In the genomic region with DNA sequence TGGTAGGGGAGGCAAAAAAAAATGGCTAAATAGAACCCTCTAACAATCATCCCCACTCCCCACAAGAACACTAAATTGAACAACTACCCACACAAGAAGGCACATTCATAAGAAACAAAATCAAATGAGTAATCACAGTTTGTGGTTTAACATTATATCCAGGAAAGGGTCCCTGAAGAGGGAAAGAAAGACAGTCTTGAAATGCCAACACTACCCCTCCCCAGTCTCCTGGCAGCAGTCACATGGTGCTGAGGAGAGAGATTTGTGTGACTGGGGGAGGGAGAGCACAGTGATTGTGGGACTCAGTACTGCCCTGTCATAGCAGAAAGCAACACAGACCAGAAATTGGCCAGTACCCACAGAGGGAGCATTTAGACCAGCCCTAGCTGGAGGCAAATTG, we compare ENCODE assay signal across 29 cellular contexts.
DNase-seq lines count a peak whose midpoint lies in the region; ATAC-seq, FAIRE-seq and TF ChIP-seq lines count a peak whose summit lies in the region.
"Had no signal": no experiment of that assay in that cellular context is flagged by ENCODE, and none has a peak within 500 bp of the region (broad histone marks: within the 10 kb centered on the region; RNA-seq: fewer than 3 reads in every experiment).

No MANE protein-coding gene starts in this region.

- peak overlapping the region; percentile 52 for H2AFZ ChIP-seq in keratinocyte (ENCODE audit: control insufficient read depth, low read length)

- peak; percentile 29 for FAIRE-seq in keratinocyte (lab: Jason Lieb, UNC)
- FAIRE-seq: A204.1, H1 had no signal

- no peaks in the 10 kb centered on the region for H3K79me2 ChIP-seq in keratinocyte (ENCODE audit: control insufficient read depth, insufficient read depth, low read length)

- DNase-seq in HT1080 (ENCODE audit: low read depth) (peak; percentile 80), SK-MEL-5 (ENCODE audit: low read depth, low spot score) (peak; percentile 76), keratinocyte (ENCODE audit: low read depth, low spot score) (no peak), renal cortical epithelial cell (ENCODE audit: low read depth) (peak; percentile 57)
- no peak for DNase-seq in stimulated activated naive CD4-positive, alpha-beta T cell treated with Interleukin-2 at 50 U/mL for 16 hours (lab: John Stamatoyannopoulos, UW)
- DNase-seq: AML-193; CD4-positive, alpha-beta T cell; COR-L47; DMS53; IMR-90; KG1; MM.1S; NCI-H1092; NCI-H1417 treated with DMSO at 0.1 percent for 48 hours; NCI-H1694 treated with DMSO at 0.1 percent for 48 hours; NCI-H2081; NCI-H226; NCI-H510A; NCI-H69; SHP77 treated with DMSO at 0.1 percent for 48 hours; SK-N-SH had no signal

- dilution Hi-C loops in keratinocyte (cut with MboI; ENCODE audit: extremely low pct_ligation_motif_present, low sequenced_read_pairs) = no loop called here

- no peak overlapping the region for H3K27ac ChIP-seq in keratinocyte (ENCODE audit: control insufficient read depth, insufficient read depth, low read length)
- H3K27ac ChIP-seq: BLaER1 treated with 17β-estradiol and CSF1 and Interleukin-3, amounts not matched to agents 10 nM and 100 nM had no signal

- no peak for TF ChIP-seq CTCF in keratinocyte (optimal IDR thresholded peaks at IDR 0.05 in 1 of 3, IDR thresholded peaks at IDR 0.05 in 1 of 3, conservative IDR thresholded peaks at IDR 0.05 in 1 of 3; ENCODE audit: extremely low read depth in 1 of 3, insufficient read depth in 2 of 3, low read length in 3 of 3)

- peak overlapping the region; percentile 17 for H3K4me2 ChIP-seq in keratinocyte (ENCODE audit: control insufficient read depth, extremely low read depth, insufficient read depth, low read depth, low read length)
- H3K4me2 ChIP-seq: SK-N-SH had no signal

- H3K27me3 ChIP-seq in keratinocyte (ENCODE audit: control insufficient read depth, extremely low read depth, insufficient read depth, low read length) = no peaks in the 10 kb centered on the region
- H3K27me3 ChIP-seq: BLaER1 treated with 17β-estradiol and CSF1 and Interleukin-3, amounts not matched to agents 10 nM and 100 nM had no signal

- no peaks in the 10 kb centered on the region for H3K36me3 ChIP-seq in keratinocyte (ENCODE audit: control insufficient read depth in 2 of 2, extremely low read depth in 1 of 2, insufficient read depth in 2 of 2, low read length in 2 of 2)
- H3K36me3 ChIP-seq: BLaER1 treated with 17β-estradiol and CSF1 and Interleukin-3, amounts not matched to agents 10 nM and 100 nM had no signal

- H3K9me3 ChIP-seq in keratinocyte (ENCODE audit: control insufficient read depth, low read depth, low read length) = no peaks in the 10 kb centered on the region

- H4K20me1 ChIP-seq in keratinocyte (ENCODE audit: control insufficient read depth, extremely low read depth, insufficient read depth, low read length) = no peaks in the 10 kb centered on the region
- H4K20me1 ChIP-seq: BLaER1 treated with 17β-estradiol and CSF1 and Interleukin-3, amounts not matched to agents 10 nM and 100 nM had no signal

- H3K9ac ChIP-seq in keratinocyte (ENCODE audit: control insufficient read depth, extremely low read depth, insufficient read depth, low read length) = no peak overlapping the region
- H3K9ac ChIP-seq: BLaER1 treated with 17β-estradiol and CSF1 and Interleukin-3, amounts not matched to agents 10 nM and 100 nM; SK-N-SH had no signal

- peaks cover 6% of the 10 kb centered on the region for H3K4me1 ChIP-seq in keratinocyte (ENCODE audit: control insufficient read depth, extremely low read depth, insufficient read depth, low read length)

- H3K4me3 ChIP-seq in keratinocyte (ENCODE audit: control insufficient read depth in 2 of 3, extremely low read depth in 1 of 3, insufficient read depth in 2 of 3, low read depth in 1 of 3, low read length in 3 of 3) = no peak overlapping the region
- H3K4me3 ChIP-seq: BLaER1 treated with 17β-estradiol and CSF1 and Interleukin-3, amounts not matched to agents 10 nM and 100 nM had no signal

- in situ Hi-C loops in SK-MEL-5 (cut with HindIII; ENCODE audit: low pct_unique_long_range_greater_than_20kb, low sequenced_read_pairs) = no loop called here

- no peaks in the 10 kb centered on the region for H3K9me1 ChIP-seq in keratinocyte (ENCODE audit: control insufficient read depth, extremely low read depth, insufficient read depth, low read length)

- no peak for ATAC-seq in GM21619 (IDR thresholded peaks at IDR 0.05; ENCODE audit: unreplicated experiment)
- ATAC-seq in GM18502 (IDR thresholded peaks at IDR 0.05; ENCODE audit: poor library complexity, unreplicated experiment) = no peak
- no peak for ATAC-seq in GM21390 (IDR thresholded peaks at IDR 0.05; ENCODE audit: unreplicated experiment)
- ATAC-seq: HCT116, Panc1 had no signal

Comparison
In these comparisons a context has a peak if more than half of its experiments do, and no peak if none do; other contexts are left out.
1. DNase-seq: peak in HT1080 (single experiment), SK-MEL-5 (single experiment) and renal cortical epithelial cell (single experiment); none in keratinocyte (single experiment) and stimulated activated naive CD4-positive, alpha-beta T cell treated with Interleukin-2 at 50 U/mL for 16 hours (single experiment).